ENCODE assay signal across 12 cellular contexts in the genomic region with DNA sequence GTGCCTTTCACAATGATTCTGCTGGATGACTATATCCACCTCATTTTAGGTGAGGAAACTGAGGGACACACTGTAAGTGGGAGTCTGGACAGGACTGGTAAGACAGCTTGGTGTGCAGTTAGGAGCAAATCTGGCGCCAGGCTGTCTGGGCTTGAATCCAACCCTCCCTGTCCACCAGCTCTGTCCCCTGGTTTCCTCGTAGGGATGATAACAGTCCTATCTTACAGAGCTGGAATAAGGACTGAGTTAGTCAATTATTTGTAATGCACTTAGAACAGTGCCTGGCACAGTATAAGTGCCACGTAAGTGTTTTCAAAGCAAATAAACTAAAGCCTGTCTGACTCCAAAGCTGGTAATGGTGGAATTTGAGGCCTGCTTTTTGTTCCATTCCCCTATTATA.
DNase-seq lines count a peak whose midpoint lies in the region; ATAC-seq and TF ChIP-seq lines count a peak whose summit lies in the region.
"Had no signal": no experiment of that assay in that cellular context is flagged by ENCODE, and none has a peak within 500 bp of the region (broad histone marks: within the 10 kb centered on the region; RNA-seq: fewer than 3 reads in every experiment).

No MANE protein-coding gene starts in this region.

- peak overlapping the region; percentile 42 to 97 for H3K27ac ChIP-seq in SK-N-SH (ENCODE audit: low read depth in 2 of 2, low read length in 1 of 2)
- H3K27ac ChIP-seq in thyroid gland, result peak overlapping the region; percentile 88 to 95 (median 89)
- H3K27ac ChIP-seq: skin epidermis had no signal

- H3K27me3 Mint-ChIP-seq in activated CD4-positive, alpha-beta memory T cell treated with anti-CD3 and anti-CD28 coated beads, Interleukin-2, amount 10 ng/mL, durations not matched to agents 7 days and 5 days, result peaks cover 36% of the 10 kb centered on the region

- H3K4me3 ChIP-seq in SK-N-SH (ENCODE audit: low read depth in 2 of 2, low read length in 1 of 2) (no peak overlapping the region), thyroid gland (replicated peaks in 1 of 3) (no peak overlapping the region)
- H3K4me3 ChIP-seq: mucosa of descending colon, skin epidermis had no signal

- H3K9me3 ChIP-seq in SK-N-SH (no peaks in the 10 kb centered on the region), thyroid gland (no peaks in the 10 kb centered on the region)

- H3K36me3 ChIP-seq in SK-N-SH (replicated peaks in 1 of 2; ENCODE audit: control insufficient read depth in 1 of 2, insufficient read depth in 2 of 2, low read length in 1 of 2) (no peaks in the 10 kb centered on the region), thyroid gland (no peaks in the 10 kb centered on the region)

- DNase-seq in NCI-H1417 (lab: John Stamatoyannopoulos, UW), result peak; percentile 4 to 92 (median 35)
- no peak for DNase-seq in NCI-H1417 treated with DMSO at 0.1 percent for 48 hours (lab: John Stamatoyannopoulos, UW)
- peak; percentile 68 for DNase-seq in SK-N-SH
- DNase-seq in inferior parietal cortex (ENCODE audit: extremely low spot score), result peak; percentile 26
- DNase-seq in thyroid gland, result peak; percentile 34 to 53
- no peak for DNase-seq in LoVo (ENCODE audit: low spot score)
- no peak for DNase-seq in activated CD4-positive, alpha-beta memory T cell treated with anti-CD3 and anti-CD28 coated beads, Interleukin-2, amount 10 ng/mL, durations not matched to agents 7 days and 5 days
- DNase-seq: NCI-H1048 had no signal

- H3K4me1 ChIP-seq in SK-N-SH (ENCODE audit: control insufficient read depth in 1 of 2, insufficient read depth in 2 of 2, low read depth in 1 of 2, low read length in 1 of 2), result peaks cover 0 to 37% of the 10 kb centered on the region in 2 experiments; a peak in 2 of 4 replicates
- H3K4me1 ChIP-seq in thyroid gland, result peaks cover 24 to 27% of the 10 kb centered on the region in 2 donors

- no peak overlapping the region for H3K9ac ChIP-seq in SK-N-SH

- no peaks in the 10 kb centered on the region for H3K79me2 ChIP-seq in SK-N-SH (ENCODE audit: insufficient read depth)

- no peak for ATAC-seq in GM19463 (IDR thresholded peaks at IDR 0.05; ENCODE audit: unreplicated experiment)
- ATAC-seq: mucosa of descending colon had no signal

- H3K9me2 ChIP-seq in SK-N-SH, result no peaks in the 10 kb centered on the region

- peak overlapping the region; percentile 41; the same call in 1 of the 2 replicates for H2AFZ ChIP-seq in SK-N-SH (ENCODE audit: low read depth)

- no peaks in the 10 kb centered on the region for H3K4me1 Mint-ChIP-seq in activated CD4-positive, alpha-beta memory T cell treated with anti-CD3 and anti-CD28 coated beads, Interleukin-2, amount 10 ng/mL, durations not matched to agents 7 days and 5 days

- H3K4me3 Mint-ChIP-seq in activated CD4-positive, alpha-beta memory T cell treated with anti-CD3 and anti-CD28 coated beads, Interleukin-2, amount 10 ng/mL, durations not matched to agents 7 days and 5 days, result no peak overlapping the region

- POLR2A ChIA-PET in SK-N-SH (lab: Yijun Ruan, JAX), result interaction anchor here (0.9 to 3.7 kb wide), 2 partner anchors 102 to 217 kb away, joined by 3 to 20 read pairs; partner anchors contain the start of gene UCHL1
- POLR2A ChIA-PET in activated CD4-positive, alpha-beta memory T cell treated with anti-CD3 and anti-CD28 coated beads, Interleukin-2, amount 10 ng/mL, durations not matched to agents 7 days and 5 days (lab: Charles Lee), result no interaction called here

- intact Hi-C loops in thyroid gland (cut with DNase I), result no loop called here

- CTCF ChIA-PET in SK-N-SH (lab: Yijun Ruan, JAX), result interaction anchor here (0.8 to 3.2 kb wide), 18 partner anchors 10 to 303 kb away, joined by 3 to 16 read pairs (median 5); no protein-coding TSS in a partner anchor
- CTCF ChIA-PET in activated CD4-positive, alpha-beta memory T cell treated with anti-CD3 and anti-CD28 coated beads, Interleukin-2, amount 10 ng/mL, durations not matched to agents 7 days and 5 days (lab: Charles Lee), result no interaction called here

- no peaks in the 10 kb centered on the region for H3K36me3 Mint-ChIP-seq in activated CD4-positive, alpha-beta memory T cell treated with anti-CD3 and anti-CD28 coated beads, Interleukin-2, amount 10 ng/mL, durations not matched to agents 7 days and 5 days (ENCODE audit: low read depth)

- H3K9me3 Mint-ChIP-seq in activated CD4-positive, alpha-beta memory T cell treated with anti-CD3 and anti-CD28 coated beads, Interleukin-2, amount 10 ng/mL, durations not matched to agents 7 days and 5 days, result no peaks in the 10 kb centered on the region
- H3K9me3 Mint-ChIP-seq: activated T-helper 2 cell treated with anti-CD3 and anti-CD28 coated beads, Interferon-gamma antibody, Interleukin-2, Interleukin-4, amounts not matched to agents 10 μg/mL and 5 μg/mL and 100 μg/mL, durations not matched to agents 14 hours and 24 hours and 36 hours had no signal

- H4K20me1 ChIP-seq in SK-N-SH (ENCODE audit: insufficient read depth), result no peaks in the 10 kb centered on the region

- peaks cover 20% of the 10 kb centered on the region; the same call in 1 of the 2 replicates for H3K27me3 ChIP-seq in SK-N-SH (ENCODE audit: insufficient read depth)
- H3K27me3 ChIP-seq in thyroid gland, result no peaks in the 10 kb centered on the region

- TF ChIP-seq EP300 in SK-N-SH (IDR thresholded peaks at IDR 0.05; ENCODE audit: borderline replicate concordance in 1 of 2, low read depth in 1 of 2, low read length in 1 of 2), result peak in 1 of 2 experiments; percentile 85; a peak in 2 of 4 replicates

- peak; percentile 38; the same call in 1 of the 2 replicates for TF ChIP-seq RAD21 in SK-N-SH (IDR thresholded peaks at IDR 0.05; ENCODE audit: low read length)

- no peak for TF ChIP-seq CTCF in SK-N-SH (IDR thresholded peaks at IDR 0.05)
- TF ChIP-seq CTCF in thyroid gland (IDR thresholded peaks at IDR 0.05), result no peak

- WGBS in SK-N-SH (ENCODE audit: low lambda C conversion rate), result 39% methylated on average over 3 of the region's 3 CpGs
- WGBS in thyroid gland, 2 donors, result 46 to 53% methylated on average over 3 of the region's 3 CpGs

- no peak for TF ChIP-seq POLR2A in thyroid gland (IDR thresholded peaks at IDR 0.05)

- no peak overlapping the region for H3K27ac Mint-ChIP-seq in activated CD4-positive, alpha-beta memory T cell treated with anti-CD3 and anti-CD28 coated beads, Interleukin-2, amount 10 ng/mL, durations not matched to agents 7 days and 5 days
- H3K27ac Mint-ChIP-seq: activated T-helper 2 cell treated with anti-CD3 and anti-CD28 coated beads, Interferon-gamma antibody, Interleukin-2, Interleukin-4, amounts not matched to agents 10 μg/mL and 5 μg/mL and 100 μg/mL, durations not matched to agents 14 hours and 24 hours and 36 hours had no signal

- peaks cover 3% of the 10 kb centered on the region for H3F3A ChIP-seq in SK-N-SH (replicated peaks; ENCODE audit: insufficient read depth)

- no peak overlapping the region for H3K4me2 ChIP-seq in SK-N-SH

TF ChIP-seq in SK-N-SH, 30 proteins besides CTCF, POLR2A, EP300 and RAD21 (continues in another document):
- TF ChIP-seq MEF2A (IDR thresholded peaks at IDR 0.05; ENCODE audit: borderline replicate concordance, low read depth) (no peak), FOXJ3 (CRISPR knock-in tag; IDR thresholded peaks at IDR 0.05) (no peak), ELF1 (IDR thresholded peaks at IDR 0.05) (no peak), FOSL2 (IDR thresholded peaks at IDR 0.05; ENCODE audit: borderline replicate concordance, low read depth) (no peak), SMC3 (IDR thresholded peaks at IDR 0.05; ENCODE audit: low read depth, low read length) (0 out of 2 replicates have a peak, but pooled peaks have one; percentile 7), GABPA (IDR thresholded peaks at IDR 0.05; ENCODE audit: low read depth) (no peak), TEAD4 (IDR thresholded peaks at IDR 0.05; ENCODE audit: borderline replicate concordance, insufficient read depth) (no peak), CHD2 (IDR thresholded peaks at IDR 0.05; ENCODE audit: low read length, partially characterized antibody) (peak; percentile 78), NRF1 (IDR thresholded peaks at IDR 0.05; ENCODE audit: low read depth, low read length) (no peak), MAX (IDR thresholded peaks at IDR 0.05; ENCODE audit: low read depth) (no peak), SIN3A (IDR thresholded peaks at IDR 0.05; ENCODE audit: borderline replicate concordance, low read depth, low read length) (no peak), FOXM1 (IDR thresholded peaks at IDR 0.05; ENCODE audit: low read depth) (no peak), TCF12 (IDR thresholded peaks at IDR 0.05) (peak; percentile 29; the same call in 1 of the 2 replicates), GATA2 (CRISPR knock-in tag; IDR thresholded peaks at IDR 0.05) (peak; percentile 60; the same call in 1 of the 2 replicates), TAF1 (IDR thresholded peaks at IDR 0.05; ENCODE audit: borderline replicate concordance, low read depth, low read length) (no peak), RFX5 (IDR thresholded peaks at IDR 0.05; ENCODE audit: low read length) (no peak), RCOR1 (IDR thresholded peaks at IDR 0.05; ENCODE audit: low read length) (peak; percentile 87)
- TF ChIP-seq, protein P1, sequence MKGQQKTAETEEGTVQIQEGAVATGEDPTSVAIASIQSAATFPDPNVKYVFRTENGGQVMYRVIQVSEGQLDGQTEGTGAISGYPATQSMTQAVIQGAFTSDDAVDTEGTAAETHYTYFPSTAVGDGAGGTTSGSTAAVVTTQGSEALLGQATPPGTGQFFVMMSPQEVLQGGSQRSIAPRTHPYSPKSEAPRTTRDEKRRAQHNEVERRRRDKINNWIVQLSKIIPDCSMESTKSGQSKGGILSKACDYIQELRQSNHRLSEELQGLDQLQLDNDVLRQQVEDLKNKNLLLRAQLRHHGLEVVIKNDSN (IDR thresholded peaks at IDR 0.05; ENCODE audit: borderline replicate concordance, low read depth), result no peak
- TF ChIP-seq, protein P2, sequence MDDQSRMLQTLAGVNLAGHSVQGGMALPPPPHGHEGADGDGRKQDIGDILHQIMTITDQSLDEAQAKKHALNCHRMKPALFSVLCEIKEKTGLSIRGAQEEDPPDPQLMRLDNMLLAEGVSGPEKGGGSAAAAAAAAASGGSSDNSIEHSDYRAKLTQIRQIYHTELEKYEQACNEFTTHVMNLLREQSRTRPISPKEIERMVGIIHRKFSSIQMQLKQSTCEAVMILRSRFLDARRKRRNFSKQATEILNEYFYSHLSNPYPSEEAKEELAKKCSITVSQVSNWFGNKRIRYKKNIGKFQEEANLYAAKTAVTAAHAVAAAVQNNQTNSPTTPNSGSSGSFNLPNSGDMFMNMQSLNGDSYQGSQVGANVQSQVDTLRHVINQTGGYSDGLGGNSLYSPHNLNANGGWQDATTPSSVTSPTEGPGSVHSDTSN (IDR thresholded peaks at IDR 0.05), result no peak

Comparison
In these comparisons a context has a peak if more than half of its experiments do, and no peak if none do; other contexts are left out.
1. DNase-seq: peak in NCI-H1417 (3 of 3), SK-N-SH (single experiment), inferior parietal cortex (single experiment) and thyroid gland (2 of 2); none in NCI-H1417 treated with DMSO at 0.1 percent for 48 hours (single experiment), LoVo (single experiment) and activated CD4-positive, alpha-beta memory T cell treated with anti-CD3 and anti-CD28 coated beads, Interleukin-2, amount 10 ng/mL, durations not matched to agents 7 days and 5 days (single experiment).